In genomic region chr11:112617977-112618829, GRCh38 we compare ENCODE assay signal across 1 cellular context.
TF ChIP-seq lines count a peak whose summit lies in the region.

No MANE protein-coding gene starts in this region.

TF ChIP-seq in H1, 55 proteins besides CTCF, POLR2A, EP300 and RAD21:
- no peak for TF ChIP-seq SIRT6 (IDR thresholded peaks at IDR 0.05; ENCODE audit: low read length)
- no peak for TF ChIP-seq CTBP2 (IDR thresholded peaks at IDR 0.05; ENCODE audit: borderline replicate concordance, insufficient read depth, insufficient read length, low read length)
- TF ChIP-seq FOSL1 (IDR thresholded peaks at IDR 0.05; ENCODE audit: insufficient read depth, low read depth, low read length): no peak
